ENCODE assay signal across 8 cellular contexts in the genomic region with DNA sequence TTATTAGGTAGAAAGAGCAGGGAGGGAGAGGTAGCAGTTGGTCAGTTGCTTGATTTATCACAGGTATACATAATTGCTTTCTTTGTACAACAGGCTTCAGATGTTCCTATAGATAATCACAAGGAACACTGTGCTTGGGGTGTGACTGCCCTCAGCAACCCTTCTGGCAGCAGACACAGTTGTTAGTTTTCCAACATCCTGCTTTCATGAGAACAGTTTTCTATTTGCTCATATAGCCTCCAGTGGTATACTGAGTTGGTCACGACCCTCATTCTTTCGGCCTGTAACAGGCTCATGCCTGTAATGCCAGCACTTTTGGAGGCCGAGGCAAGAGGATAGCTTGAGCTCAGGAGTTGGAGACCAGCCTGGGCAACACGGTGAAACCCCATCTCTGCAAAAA. TPM values are rescaled to one million over a fixed set of nuclear protein-coding genes. Genes with fewer than 3 reads are reported as not detected.
DNase-seq lines count a peak whose midpoint lies in the region; ATAC-seq and TF ChIP-seq lines count a peak whose summit lies in the region.
"Not testable (repeated sequence)": the region's sequence is repeated elsewhere in the genome, so short reads cannot be mapped to it uniquely, and the experiment has no call there.

No MANE protein-coding gene starts in this region.

- H3K79me1 ChIP-seq in IMR-90 (ENCODE audit: low read depth in 1 of 2, low read length in 2 of 2) = peaks cover 12 to 15% of the 10 kb centered on the region in 2 experiments; a peak in 3 of 4 replicates

- not testable (repeated sequence) for H3K4me3 ChIP-seq in IMR-90 (ENCODE audit: insufficient read depth, low read depth, low read length); Panc1 (ENCODE audit: low read depth in 2 of 2, low read length in 2 of 2); body of pancreas; prostate gland; transverse colon

- dilution Hi-C loops in IMR-90 (cut with HindIII; ENCODE audit: low sequenced_read_pairs, unreplicated experiment) = not testable (repeated sequence)

- not testable (repeated sequence) for H4K91ac ChIP-seq in IMR-90 (ENCODE audit: insufficient read depth, low read depth, low read length)

- peak overlapping the region; percentile 34 for H3K27ac ChIP-seq in C4-2B
- peak overlapping the region; percentile 16; the same call in 1 of the 2 replicates for H3K27ac ChIP-seq in IMR-90 (ENCODE audit: insufficient read depth, low read length)
- peak overlapping the region; percentile 95 for H3K27ac ChIP-seq in Panc1 (ENCODE audit: low read length)
- peak overlapping the region in 3 of 4 donors; percentile 1 to 24 (median 21) for H3K27ac ChIP-seq in body of pancreas
- peak overlapping the region; percentile 57 to 69 for H3K27ac ChIP-seq in prostate gland
- H3K27ac ChIP-seq in transverse colon = peak overlapping the region; percentile 12 to 67 (median 48)

- not testable (repeated sequence) for H3K4me3 Mint-ChIP-seq in nephron

- not testable (repeated sequence) for TF ChIP-seq POLR2A in IMR-90 (IDR thresholded peaks at IDR 0.05; ENCODE audit: low read depth, low read length); body of pancreas (IDR thresholded peaks at IDR 0.05); prostate gland (IDR thresholded peaks at IDR 0.05); transverse colon (IDR thresholded peaks at IDR 0.05)

- H3K27me3 ChIP-seq in IMR-90 (ENCODE audit: control insufficient read depth, insufficient read depth, low read length); Panc1 (ENCODE audit: control insufficient read depth, insufficient read depth, low read length); body of pancreas; prostate gland (replicated peaks; ENCODE audit: insufficient read depth); transverse colon: not testable (repeated sequence)

- H3K4me2 ChIP-seq in IMR-90 (ENCODE audit: low read depth, low read length) = not testable (repeated sequence)

- H3K36me3 Mint-ChIP-seq in nephron (ENCODE audit: low read depth) = peaks cover 13% of the 10 kb centered on the region

- peak overlapping the region; percentile 70 for H2AK5ac ChIP-seq in IMR-90 (ENCODE audit: low read depth, low read length)

- not testable (repeated sequence) for H2AFZ ChIP-seq in IMR-90 (replicated peaks; ENCODE audit: low read length, poor library complexity)

- H3K14ac ChIP-seq in IMR-90 (replicated peaks; ENCODE audit: low read depth, low read length) = not testable (repeated sequence)

- H4K5ac ChIP-seq in IMR-90 (ENCODE audit: low read depth, low read length) = peak overlapping the region; percentile 8; the same call in 1 of the 2 replicates

- peak overlapping the region; percentile 70 to 84 (median 80) for H3K27ac Mint-ChIP-seq in nephron

- not testable (repeated sequence) for H4K20me1 ChIP-seq in IMR-90 (ENCODE audit: insufficient read depth, low read length)

- POLR2A ChIA-PET in IMR-90 (lab: Charles Lee; ENCODE audit: unreplicated experiment) = not testable (repeated sequence)
- POLR2A ChIA-PET in Panc1 (lab: Charles Lee) = interaction anchor here (0.6 kb wide), 1 partner anchor 154 kb away, joined by 8 read pairs; no protein-coding TSS in a partner anchor

- TF ChIP-seq CTCF in C4-2B (conservative IDR thresholded peaks at IDR 0.05); IMR-90 (conservative IDR thresholded peaks at IDR 0.05; ENCODE audit: low read depth, low read length); Panc1 (IDR thresholded peaks at IDR 0.05); body of pancreas (IDR thresholded peaks at IDR 0.05); nephron (IDR thresholded peaks at IDR 0.05; ENCODE audit: unreplicated experiment in 3 of 3); prostate gland (IDR thresholded peaks at IDR 0.05); transverse colon (IDR thresholded peaks at IDR 0.05): not testable (repeated sequence)

- H3K56ac ChIP-seq in IMR-90 (ENCODE audit: extremely low read depth, insufficient read depth, low read length) = not testable (repeated sequence)

- peak overlapping the region; percentile 50; the same call in 1 of the 2 replicates for H3K4ac ChIP-seq in IMR-90 (ENCODE audit: low read depth, low read length)

- H2AK9ac ChIP-seq in IMR-90 (replicated peaks; ENCODE audit: low read depth, low read length, poor library complexity) = peak overlapping the region; percentile 75

- H4K8ac ChIP-seq in IMR-90 (ENCODE audit: low read depth in 2 of 2, low read length in 2 of 2) = peak overlapping the region in 1 of 2 experiments; percentile 21; a peak in 1 of 4 replicates

- H3K4me1 ChIP-seq in IMR-90 (ENCODE audit: control insufficient read depth, insufficient read depth, low read length) (peaks cover 27% of the 10 kb centered on the region), Panc1 (ENCODE audit: control insufficient read depth, insufficient read depth, low read length) (peaks cover 39% of the 10 kb centered on the region), body of pancreas (peaks cover 57% of the 10 kb centered on the region), transverse colon (peaks cover 4 to 40% (median 13%) of the 10 kb centered on the region in 4 donors)
- not testable (repeated sequence) for H3K4me1 ChIP-seq in prostate gland (replicated peaks)

- H3K9me1 ChIP-seq in IMR-90 (ENCODE audit: insufficient read depth, low read length) = not testable (repeated sequence)

- H3K27me3 Mint-ChIP-seq in nephron (ENCODE audit: low read depth) = not testable (repeated sequence)

- H2BK15ac ChIP-seq in IMR-90 (ENCODE audit: low read depth, low read length) = not testable (repeated sequence)

- H2BK20ac ChIP-seq in IMR-90 (ENCODE audit: low read depth, low read length) = not testable (repeated sequence)

- 88% methylated on average over 4 of the region's 4 CpGs; no CpG with 5 or more reads in 1 of the 2 experiments for WGBS in IMR-90 (ENCODE audit: extremely low coverage in 2 of 2, insufficient read length in 1 of 2), 2 experiments
- WGBS in body of pancreas, 2 donors = 67 to 72% methylated on average over 3 to 4 of the region's 4 CpGs
- 46% methylated on average over 4 of the region's 4 CpGs for WGBS in prostate gland
- WGBS in transverse colon (ENCODE audit: low coverage in 1 of 2), 2 donors = 68% methylated on average over 4 of the region's 4 CpGs; no CpG with 5 or more reads in 1 of the 2 donors

- not testable (repeated sequence) for H3K9me3 ChIP-seq in IMR-90 (ENCODE audit: control insufficient read depth, insufficient read depth, low read length); Panc1 (ENCODE audit: control insufficient read depth, insufficient read depth, low read depth, low read length); body of pancreas; prostate gland; transverse colon

- not testable (repeated sequence) for TF ChIP-seq RAD21 in IMR-90 (IDR thresholded peaks at IDR 0.05; ENCODE audit: low read length)

- H3K18ac ChIP-seq in IMR-90 (ENCODE audit: low read depth, low read length) = not testable (repeated sequence)

- DNase-seq in IMR-90; Panc1 (ENCODE audit: low read depth, low spot score); transverse colon: not testable (repeated sequence)
- DNase-seq in body of pancreas (peak in 2 of 4 donors; percentile 27 to 36), left colon (peak in 1 of 2 donors; percentile 43), prostate gland (ENCODE audit: low spot score) (peak; percentile 72)

- not testable (repeated sequence) for H2BK120ac ChIP-seq in IMR-90 (ENCODE audit: low read depth, low read length)

- H3K36me3 ChIP-seq in IMR-90 (ENCODE audit: control insufficient read depth, insufficient read depth, low read length); Panc1 (ENCODE audit: control insufficient read depth, insufficient read depth, low read length); body of pancreas (replicated peaks in 1 of 2; ENCODE audit: insufficient read depth in 1 of 2, low read depth in 2 of 2); prostate gland; transverse colon: not testable (repeated sequence)

- H2BK5ac ChIP-seq in IMR-90 (ENCODE audit: low read depth, low read length, poor library complexity, severe bottlenecking) = peak overlapping the region; percentile 30

- H3K4me1 Mint-ChIP-seq in nephron = peaks cover 48% of the 10 kb centered on the region

- H3K9ac ChIP-seq in IMR-90 (ENCODE audit: low read depth, low read length) = not testable (repeated sequence)

- H3K9me3 Mint-ChIP-seq in nephron = not testable (repeated sequence)

- CTCF ChIA-PET in IMR-90 (lab: Yijun Ruan, JAX) = interaction anchor here (0.7 kb wide), 1 partner anchor 74 kb away, joined by 3 read pairs; no protein-coding TSS in a partner anchor
- CTCF ChIA-PET in Panc1 (lab: Charles Lee) = not testable (repeated sequence)

- BruUV-seq in IMR-90 (replicated peaks; lab: Mats Ljungman, UMichigan); Panc1 (replicated peaks; lab: Mats Ljungman, UMichigan): not testable (repeated sequence)

- intact Hi-C loops in IMR-90 (cut with micrococcal nuclease); Panc1 (cut with micrococcal nuclease; ENCODE audit: unreplicated experiment); body of pancreas (cut with DNase I); left colon (cut with DNase I, micrococcal nuclease); prostate gland (cut with DNase I); transverse colon (cut with DNase I; ENCODE audit: low total_unique reads): not testable (repeated sequence)

- not testable (repeated sequence) for TF ChIP-seq EP300 in transverse colon (IDR thresholded peaks at IDR 0.05; ENCODE audit: low read depth)

- in situ Hi-C loops in IMR-90 (cut with MboI; ENCODE audit: low sequenced_read_pairs); Panc1 (cut with HindIII; ENCODE audit: low pct_unique_long_range_greater_than_20kb, low sequenced_read_pairs); transverse colon (cut with MboI; ENCODE audit: low pct_ligation_motif_present in 1 of 4, low pct_unique_long_range_greater_than_20kb in 1 of 4, low sequenced_read_pairs in 3 of 4): not testable (repeated sequence)

- H3K23ac ChIP-seq in IMR-90 (ENCODE audit: low read depth, low read length) = not testable (repeated sequence)

- not testable (repeated sequence) for ATAC-seq in IMR-90 (ENCODE audit: low read depth); Panc1; body of pancreas
- ATAC-seq in left colon = peak; percentile 60

RNA-seq across cellular contexts. Expression of gene UGDH, which starts 16.8 kb away (rescaled TPM):
- 257 and 600 TPM in 2 replicates for total RNA-seq in IMR-90 (2012; rRNA removed)
- 53.7 and 69.2 TPM in 2 replicates for polyA plus RNA-seq in IMR-90 (2012; rRNA removed)
- polyA plus RNA-seq in IMR-90 (2012; cell fraction: cytosol; rRNA removed) = 96.2 and 97.8 TPM in 2 replicates
- polyA plus RNA-seq in IMR-90 (2012; cell fraction: nucleus; rRNA removed; ENCODE audit: low replicate concordance) = 30.0 and 57.9 TPM in 2 replicates
- 373 TPM for total RNA-seq in Panc1 (2021; ENCODE audit: unreplicated experiment)
- polyA plus RNA-seq in Panc1 (2012; ENCODE audit: insufficient read length) = 349 TPM
- 100 to 1,000 TPM in 1 of 2 donors, 10 to 100 TPM in 1; 71.1 to 107 TPM for total RNA-seq in body of pancreas
- 100 to 1,000 TPM; 208 to 303 TPM for total RNA-seq in left colon
- total RNA-seq in prostate gland = 100 to 1,000 TPM in 1 of 2 donors, 10 to 100 TPM in 1; 59.0 to 147 TPM
- 100 to 1,000 TPM; 293 to 849 (median 479) TPM for total RNA-seq in transverse colon

Comparison
In these comparisons a context has a peak if more than half of its experiments do, and no peak if none do; other contexts are left out.
1. H3K27ac ChIP-seq: peak in every context shown above with its lines; median percentile 95 in Panc1; 63 in prostate gland; 48 in transverse colon; 34 in C4-2B; 21 in body of pancreas; 16 in IMR-90.